Comparison of ENCODE assay signal across 29 cellular contexts in genomic region chr20:53561505-53561904, GRCh38.
"Had no signal": no experiment of that assay in that cellular context is flagged by ENCODE, and none has a peak within 500 bp of the region (broad histone marks: within the 10 kb centered on the region; RNA-seq: fewer than 3 reads in every experiment).

No MANE protein-coding gene starts in this region.

- H3K4me2 ChIP-seq: neural progenitor cell had no signal

- H2AFZ ChIP-seq: neural progenitor cell had no signal

- H3K9me3 Mint-ChIP-seq: immature natural killer cell; mesothelial cell of epicardium; naive B cell; natural killer cell; nephron progenitor cell; neural progenitor cell; stimulated activated effector memory CD8-positive, alpha-beta T cell treated with anti-CD3 and anti-CD28 coated beads, Interleukin-12 subunit alpha, Interleukin-12 subunit beta, amount 100 ng/mL, for 72 hours; stimulated activated naive CD8-positive, alpha-beta T cell treated with anti-CD3 and anti-CD28 coated beads, Interleukin-15, Interleukin-2, amounts not matched to agents 100 ng/mL and 50 ng/mL, for 24 hours had no signal

- DNase-seq: hypothalamus; immature natural killer cell; kidney; left colon; lower lobe of right lung; mammary epithelial cell; mesendoderm; naive B cell; natural killer cell; nephron progenitor cell; occipital lobe; spleen; stimulated activated CD4-positive, alpha-beta T cell treated with anti-CD3 and anti-CD28 coated beads, Interleukin-4, amount 100 ng/mL, for 24 hours; stimulated activated naive CD4-positive, alpha-beta T cell; tibial artery; trophoblast cell; upper lobe of right lung had no signal

- H3K4me1 ChIP-seq: left lung, lower lobe of right lung, neural progenitor cell, right atrium auricular region, suprapubic skin, tibial artery, upper lobe of right lung had no signal

- H3K4me1 Mint-ChIP-seq: mesothelial cell of epicardium had no signal

- ATAC-seq: left lung; lower lobe of right lung; natural killer cell; sciatic nerve; stimulated activated effector memory CD8-positive, alpha-beta T cell treated with anti-CD3 and anti-CD28 coated beads, Interleukin-12 subunit alpha, Interleukin-12 subunit beta, amount 100 ng/mL, for 72 hours; upper lobe of right lung had no signal

- H3K27me3 Mint-ChIP-seq: naive B cell; progenitor cell of endocrine pancreas; stimulated activated naive CD8-positive, alpha-beta T cell treated with anti-CD3 and anti-CD28 coated beads, Interleukin-15, Interleukin-2, amounts not matched to agents 100 ng/mL and 50 ng/mL, for 24 hours had no signal

- H3K9me3 ChIP-seq: left lung, lower lobe of right lung, neutrophil, right atrium auricular region, spleen, suprapubic skin, thoracic aorta, tibial artery, upper lobe of right lung had no signal

- H3K27ac Mint-ChIP-seq: mesothelial cell of epicardium, natural killer cell, neural progenitor cell had no signal

- H3K36me3 Mint-ChIP-seq: natural killer cell had no signal

- H3K4me3 ChIP-seq: left lung, lower lobe of right lung, neural progenitor cell, right atrium auricular region, skin epidermis, spleen, suprapubic skin, thoracic aorta, tibial artery, upper lobe of right lung had no signal

- H3K9ac ChIP-seq: neural progenitor cell had no signal

- H3K27ac ChIP-seq: left lung, lower lobe of right lung, neural progenitor cell, neutrophil, right atrium auricular region, skin epidermis, spleen, suprapubic skin, thoracic aorta, tibial artery, upper lobe of right lung had no signal

- H3K27me3 ChIP-seq: left lung, neural progenitor cell, neutrophil, right atrium auricular region, spleen, suprapubic skin, tibial artery, upper lobe of right lung had no signal

- H3K36me3 ChIP-seq: neural progenitor cell, right atrium auricular region, thoracic aorta had no signal

- H3K4me3 Mint-ChIP-seq: immature natural killer cell; mesothelial cell of epicardium; naive B cell; natural killer cell; nephron progenitor cell; neural progenitor cell; stimulated activated effector memory CD8-positive, alpha-beta T cell treated with anti-CD3 and anti-CD28 coated beads, Interleukin-12 subunit alpha, Interleukin-12 subunit beta, amount 100 ng/mL, for 72 hours; stimulated activated naive CD8-positive, alpha-beta T cell treated with anti-CD3 and anti-CD28 coated beads, Interleukin-15, Interleukin-2, amounts not matched to agents 100 ng/mL and 50 ng/mL, for 24 hours had no signal
